ENCODE assay signal across 17 cellular contexts in the genomic region with DNA sequence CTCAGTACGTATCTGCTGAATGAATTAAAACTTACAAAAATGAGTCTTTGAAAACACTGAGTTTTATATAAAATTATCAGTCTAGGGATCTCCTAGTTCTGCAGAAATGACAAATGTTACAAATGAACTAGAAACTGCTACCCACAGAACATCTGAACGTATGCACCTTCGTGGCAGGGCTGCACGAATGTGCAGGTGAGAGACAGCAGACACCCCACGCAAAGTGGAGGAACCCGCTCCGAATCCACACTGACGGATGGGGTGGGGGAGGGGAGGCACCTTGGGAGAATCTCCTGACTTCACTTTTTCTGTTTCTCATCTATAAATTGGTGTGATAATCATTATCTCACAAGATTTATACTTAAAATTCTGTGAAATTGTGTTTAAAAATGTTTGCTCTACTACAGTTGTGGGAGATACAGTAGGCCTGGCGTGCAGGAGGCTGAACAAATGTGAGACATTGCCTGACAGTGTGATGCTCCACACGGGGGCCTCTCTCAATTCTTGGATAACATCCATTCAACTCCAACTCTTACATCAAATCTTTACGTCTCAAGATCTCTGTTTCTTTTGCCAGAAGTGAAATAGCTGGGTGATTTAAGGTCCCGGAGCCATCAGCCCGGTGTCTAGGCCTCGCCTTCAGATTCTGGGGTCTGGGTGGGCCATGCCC.
DNase-seq lines count a peak whose midpoint lies in the region; ATAC-seq and TF ChIP-seq lines count a peak whose summit lies in the region.
"Had no signal": no experiment of that assay in that cellular context is flagged by ENCODE, and none has a peak within 500 bp of the region (broad histone marks: within the 10 kb centered on the region; RNA-seq: fewer than 3 reads in every experiment).

No MANE protein-coding gene starts in this region.

- peak overlapping the region; percentile 30 for H3K4me3 ChIP-seq in AG10803 (ENCODE audit: low read length)
- no peak overlapping the region for H3K4me3 ChIP-seq in PC-3 (ENCODE audit: low read length)
- H3K4me3 ChIP-seq in esophagus muscularis mucosa = no peak overlapping the region
- H3K4me3 ChIP-seq: psoas muscle had no signal

- ATAC-seq in PC-3 (no peak), HG02938 (IDR thresholded peaks at IDR 0.05; ENCODE audit: unreplicated experiment) (no peak)
- no peak for ATAC-seq in stimulated activated naive B cell treated with anti-CD40 and anti-IgM and Interleukin-4, amounts not matched to agents 10 μg/mL and 1 μg/mL and 100 μg/mL, for 72 hours (replicated peaks)
- ATAC-seq: activated CD8-positive, alpha-beta T cell treated with anti-CD3 and anti-CD28 coated beads, Interleukin-2, amount 10 ng/mL, durations not matched to agents 7 days and 5 days; stimulated activated naive CD8-positive, alpha-beta T cell treated with anti-CD3 and anti-CD28 coated beads, Interleukin-15, amount 100 ng/mL, for 72 hours had no signal

- H3F3A ChIP-seq in PC-3 (ENCODE audit: low read length, unreplicated experiment) = no peaks in the 10 kb centered on the region

- H4K20me1 ChIP-seq in PC-3 (ENCODE audit: low read length) = no peaks in the 10 kb centered on the region

- TF ChIP-seq CTCF in AG10803 (conservative IDR thresholded peaks at IDR 0.05; ENCODE audit: low read length) (no peak), PC-3 (conservative IDR thresholded peaks at IDR 0.05; ENCODE audit: low read depth, low read length) (no peak), esophagus muscularis mucosa (IDR thresholded peaks at IDR 0.05) (no peak)

- POLR2A ChIA-PET in PC-3 (lab: Charles Lee; ENCODE audit: unreplicated experiment) = no interaction called here

- no peaks in the 10 kb centered on the region for H3K9me2 ChIP-seq in PC-3 (replicated peaks; ENCODE audit: low read length)

- peaks cover 4 to 25% of the 10 kb centered on the region in 2 donors for H3K27me3 Mint-ChIP-seq in stimulated activated naive B cell treated with anti-CD40 and anti-IgM and Interleukin-4, amounts not matched to agents 10 μg/mL and 1 μg/mL and 100 μg/mL, for 72 hours
- H3K27me3 Mint-ChIP-seq: stimulated activated naive CD8-positive, alpha-beta T cell treated with anti-CD3 and anti-CD28 coated beads, Interleukin-15, amount 100 ng/mL, for 72 hours had no signal

- H3K27me3 ChIP-seq in PC-3 (ENCODE audit: low read length) = no peaks in the 10 kb centered on the region
- H3K27me3 ChIP-seq in esophagus muscularis mucosa = no peaks in the 10 kb centered on the region

- H3K4me2 ChIP-seq in PC-3 (ENCODE audit: low read length) = peak overlapping the region; percentile 23; the same call in 1 of the 2 replicates

- H3K36me3 ChIP-seq in PC-3 (ENCODE audit: low read depth, low read length) = no peaks in the 10 kb centered on the region
- H3K36me3 ChIP-seq in esophagus muscularis mucosa = peaks cover 0 to 13% (median 8%) of the 10 kb centered on the region in 4 donors
- H3K36me3 ChIP-seq: WERI-Rb-1 had no signal

- no peak overlapping the region for H2AFZ ChIP-seq in PC-3 (ENCODE audit: low read length)

- H3K27ac Mint-ChIP-seq in stimulated activated naive B cell treated with anti-CD40 and anti-IgM and Interleukin-4, amounts not matched to agents 10 μg/mL and 1 μg/mL and 100 μg/mL, for 72 hours = no peak overlapping the region
- H3K27ac Mint-ChIP-seq: activated CD8-positive, alpha-beta T cell treated with anti-CD3 and anti-CD28 coated beads, Interleukin-2, amount 10 ng/mL, durations not matched to agents 7 days and 5 days; stimulated activated naive CD8-positive, alpha-beta T cell treated with anti-CD3 and anti-CD28 coated beads, Interleukin-15, amount 100 ng/mL, for 72 hours had no signal

- DNase-seq in AG10803 (ENCODE audit: low read depth) (peak; percentile 10), PC-3 (no peak), esophagus muscularis mucosa (ENCODE audit: extremely low spot score) (no peak), posterior vena cava (ENCODE audit: low spot score) (peak; percentile 61), NCI-H1417 (lab: John Stamatoyannopoulos, UW) (no peak)
- no peak for DNase-seq in stimulated activated naive B cell treated with anti-CD40 and anti-IgM and Interleukin-4, amounts not matched to agents 10 μg/mL and 1 μg/mL and 100 μg/mL, for 72 hours
- DNase-seq: activated CD8-positive, alpha-beta T cell treated with anti-CD3 and anti-CD28 coated beads, Interleukin-2, amount 10 ng/mL, durations not matched to agents 7 days and 5 days; activated effector memory CD4-positive, alpha-beta T cell treated with Interleukin-2 at 50 U/mL for 16 hours; AML-193; NCI-H1694 treated with DMSO at 0.1 percent for 48 hours; NK-92 treated with Interleukin-12 subunit alpha and Interleukin-12 subunit beta, amount 100 ng/mL, for 24 hours; stimulated activated naive CD8-positive, alpha-beta T cell treated with anti-CD3 and anti-CD28 coated beads, Interleukin-15, amount 100 ng/mL, for 72 hours; WERI-Rb-1 had no signal

- TF ChIP-seq POLR2A in esophagus muscularis mucosa (IDR thresholded peaks at IDR 0.05; ENCODE audit: low read depth) = no peak

- no peak for TF ChIP-seq EP300 in esophagus muscularis mucosa (IDR thresholded peaks at IDR 0.05)

- H3K36me3 Mint-ChIP-seq in stimulated activated naive B cell treated with anti-CD40 and anti-IgM and Interleukin-4, amounts not matched to agents 10 μg/mL and 1 μg/mL and 100 μg/mL, for 72 hours = peaks cover 0 to 7% of the 10 kb centered on the region in 2 donors

- H3K79me2 ChIP-seq in PC-3 (ENCODE audit: low read length) = no peaks in the 10 kb centered on the region

- H3K9me3 ChIP-seq in PC-3 (ENCODE audit: low read length) = no peaks in the 10 kb centered on the region
- H3K9me3 ChIP-seq in esophagus muscularis mucosa = no peaks in the 10 kb centered on the region
- H3K9me3 ChIP-seq: Caco-2, psoas muscle had no signal

- no peak overlapping the region for H3K4me3 Mint-ChIP-seq in stimulated activated naive B cell treated with anti-CD40 and anti-IgM and Interleukin-4, amounts not matched to agents 10 μg/mL and 1 μg/mL and 100 μg/mL, for 72 hours
- H3K4me3 Mint-ChIP-seq: activated CD8-positive, alpha-beta T cell treated with anti-CD3 and anti-CD28 coated beads, Interleukin-2, amount 10 ng/mL, durations not matched to agents 7 days and 5 days; stimulated activated naive CD8-positive, alpha-beta T cell treated with anti-CD3 and anti-CD28 coated beads, Interleukin-15, amount 100 ng/mL, for 72 hours had no signal

- 0 out of 2 replicates have a peak overlapping the region, but pooled peaks have one; percentile 22 for H3K27ac ChIP-seq in PC-3 (ENCODE audit: low read length)
- peak overlapping the region; percentile 63 to 77 (median 67) for H3K27ac ChIP-seq in esophagus muscularis mucosa (replicated peaks in 1 of 4)
- H3K27ac ChIP-seq: epithelial cell of prostate, psoas muscle, WERI-Rb-1 had no signal

- no peak overlapping the region for H3K9ac ChIP-seq in PC-3 (ENCODE audit: low read length)

- WGBS in esophagus muscularis mucosa = 76% methylated on average over 14 of the region's 14 CpGs

- no peaks in the 10 kb centered on the region for H3K9me3 Mint-ChIP-seq in stimulated activated naive B cell treated with anti-CD40 and anti-IgM and Interleukin-4, amounts not matched to agents 10 μg/mL and 1 μg/mL and 100 μg/mL, for 72 hours
- H3K9me3 Mint-ChIP-seq: stimulated activated naive CD8-positive, alpha-beta T cell treated with anti-CD3 and anti-CD28 coated beads, Interleukin-15, amount 100 ng/mL, for 72 hours had no signal

- BruUV-seq in PC-3 (replicated peaks; lab: Mats Ljungman, UMichigan) = no TSS peak

- intact Hi-C loops in PC-3 (cut with micrococcal nuclease) = loop anchor here (10.0 kb wide), 1 partner anchor 79 kb away; no protein-coding TSS in a partner anchor
- intact Hi-C loops in esophagus muscularis mucosa (cut with DNase I) = loop anchor here (5.0 kb wide), 1 partner anchor 34 kb away; no protein-coding TSS in a partner anchor
- intact Hi-C loops in posterior vena cava (cut with DNase I) = no loop called here

- H3K4me1 Mint-ChIP-seq in stimulated activated naive B cell treated with anti-CD40 and anti-IgM and Interleukin-4, amounts not matched to agents 10 μg/mL and 1 μg/mL and 100 μg/mL, for 72 hours = peaks cover 19 to 47% of the 10 kb centered on the region in 2 donors

- H3K4me1 ChIP-seq in PC-3 (ENCODE audit: insufficient read depth, low read length) = peaks cover 12% of the 10 kb centered on the region; the same call in 1 of the 2 replicates
- H3K4me1 ChIP-seq in esophagus muscularis mucosa = peaks cover 12 to 54% (median 50%) of the 10 kb centered on the region in 4 donors

- CTCF ChIA-PET in PC-3 (lab: Charles Lee) = no interaction called here

Comparison
In these comparisons a context has a peak if more than half of its experiments do, and no peak if none do; other contexts are left out.
1. DNase-seq: peak in AG10803 (single experiment) and posterior vena cava (single experiment); none in PC-3 (single experiment), esophagus muscularis mucosa (single experiment), stimulated activated naive B cell treated with anti-CD40 and anti-IgM and Interleukin-4, amounts not matched to agents 10 μg/mL and 1 μg/mL and 100 μg/mL, for 72 hours (single experiment) and NCI-H1417 (0 of 3).
2. intact Hi-C loops: an anchor here in PC-3 (10.0 kb wide) and esophagus muscularis mucosa (5.0 kb wide); none called in posterior vena cava.